7 cellular contexts compared by ENCODE assay signal in the genomic region with DNA sequence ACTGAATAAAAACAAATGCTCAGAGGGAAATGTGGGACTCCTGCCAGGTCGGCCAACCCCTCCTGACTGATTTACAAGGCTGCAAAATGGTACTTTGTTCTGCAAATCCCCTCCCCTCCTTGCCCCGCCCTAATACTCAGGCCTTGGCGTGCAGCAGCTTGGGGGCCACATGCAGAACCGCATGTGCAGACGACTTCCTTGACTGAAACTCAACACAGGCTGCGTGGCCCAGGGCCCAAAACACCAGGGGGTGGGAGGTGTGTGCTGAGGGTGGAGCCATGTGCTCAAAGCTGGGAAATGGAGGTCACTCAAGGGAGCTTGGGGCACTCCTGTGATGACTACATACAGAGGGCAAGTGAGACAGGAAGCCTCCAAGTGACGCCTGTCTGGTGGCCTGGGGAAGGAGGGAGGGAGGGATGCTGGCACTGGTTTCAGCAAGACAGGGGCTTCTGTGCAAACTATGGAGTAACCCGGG.
DNase-seq lines count a peak whose midpoint lies in the region; ATAC-seq, FAIRE-seq and TF ChIP-seq lines count a peak whose summit lies in the region.

No MANE protein-coding gene starts in this region.

- H3K4me3 ChIP-seq in fibroblast of mammary gland (ENCODE audit: control insufficient read depth, low read depth, low read length) (no peak overlapping the region), pancreas (no peak overlapping the region), testis (no peak overlapping the region)

- no peaks in the 10 kb centered on the region for H3K9me3 Mint-ChIP-seq in activated T-cell treated with anti-CD3 and anti-CD28 coated beads, Interleukin-2, amount 50 U/mL, for 24 hours

- ATAC-seq in GM19467 (IDR thresholded peaks at IDR 0.05; ENCODE audit: unreplicated experiment): peak; percentile 54
- ATAC-seq in pancreas: peak; percentile 58 to 80 (median 78)
- ATAC-seq in GM19351 (IDR thresholded peaks at IDR 0.05; ENCODE audit: unreplicated experiment): no peak

- H3K27me3 ChIP-seq in pancreas (no peaks in the 10 kb centered on the region), testis (no peaks in the 10 kb centered on the region)

- 31 to 39% methylated on average over 8 of the region's 8 CpGs for WGBS in pancreas, 2 donors
- WGBS in testis, 2 donors: 11 to 27% methylated on average over 7 to 8 of the region's 8 CpGs

- H3K4me1 ChIP-seq in pancreas: peaks cover 8 to 47% (median 37%) of the 10 kb centered on the region in 3 donors
- H3K4me1 ChIP-seq in testis: peaks cover 70% of the 10 kb centered on the region

- TF ChIP-seq CTCF in fibroblast of mammary gland (conservative IDR thresholded peaks at IDR 0.05; ENCODE audit: control insufficient read depth, insufficient read depth, low read depth, low read length): no peak
- no peak for TF ChIP-seq CTCF in pancreas (IDR thresholded peaks at IDR 0.05)
- TF ChIP-seq CTCF in testis (IDR thresholded peaks at IDR 0.05): no peak

- H3K36me3 Mint-ChIP-seq in activated T-cell treated with anti-CD3 and anti-CD28 coated beads, Interleukin-2, amount 50 U/mL, for 24 hours (ENCODE audit: low read depth): no peaks in the 10 kb centered on the region

- H3K4me1 Mint-ChIP-seq in activated T-cell treated with anti-CD3 and anti-CD28 coated beads, Interleukin-2, amount 50 U/mL, for 24 hours (ENCODE audit: low read depth): peaks cover 97% of the 10 kb centered on the region

- DNase-seq in NCI-H2227 treated with DMSO at 0.1 percent for 48 hours (lab: John Stamatoyannopoulos, UW) (peak; percentile 51), fibroblast of mammary gland (ENCODE audit: low read depth) (peak; percentile 81), pancreas (peak; percentile 65 to 85 (median 77)), testis (peak; percentile 86)
- peak; percentile 76 for DNase-seq in activated T-cell treated with anti-CD3 and anti-CD28 coated beads, Interleukin-2, amount 50 U/mL, for 24 hours

- no peaks in the 10 kb centered on the region for H3K27me3 Mint-ChIP-seq in activated T-cell treated with anti-CD3 and anti-CD28 coated beads, Interleukin-2, amount 50 U/mL, for 24 hours

- intact Hi-C loops in pancreas (cut with DNase I) (loop anchor here in 1 of 3 donors (10.0 kb wide), 1 partner anchor 108 kb away; no protein-coding TSS in a partner anchor), testis (cut with DNase I; ENCODE audit: low total_unique reads) (no loop called here)

- FAIRE-seq in pancreas (lab: Jason Lieb, UNC): no peak

- H3K36me3 ChIP-seq in pancreas: no peaks in the 10 kb centered on the region
- H3K36me3 ChIP-seq in testis (ENCODE audit: low read depth, missing control alignments): no peaks in the 10 kb centered on the region

- peak overlapping the region; percentile 41 for H3K4me3 Mint-ChIP-seq in activated T-cell treated with anti-CD3 and anti-CD28 coated beads, Interleukin-2, amount 50 U/mL, for 24 hours

- H3K27ac ChIP-seq in pancreas: peak overlapping the region; percentile 26 to 62 (median 46)
- peak overlapping the region; percentile 57 to 73 for H3K27ac ChIP-seq in testis

- no peak for TF ChIP-seq POLR2A in testis (IDR thresholded peaks at IDR 0.05)

- peak overlapping the region; percentile 89 for H3K27ac Mint-ChIP-seq in activated T-cell treated with anti-CD3 and anti-CD28 coated beads, Interleukin-2, amount 50 U/mL, for 24 hours

- H3K9me3 ChIP-seq in pancreas (no peaks in the 10 kb centered on the region), testis (no peaks in the 10 kb centered on the region)
